12 cellular contexts compared by ENCODE assay signal in genomic region chr22:19568337-19569311, GRCh38. TPM values are rescaled to one million over a fixed set of nuclear protein-coding genes. Genes with fewer than 3 reads are reported as not detected.
A peak's percentile ranks its signal among the peaks of the same experiment; 100 is the strongest.
DNase-seq lines count a peak whose midpoint lies in the region; ATAC-seq, FAIRE-seq and TF ChIP-seq lines count a peak whose summit lies in the region.
"Had no signal": no experiment of that assay in that cellular context is flagged by ENCODE, and none has a peak within 500 bp of the region (broad histone marks: within the 10 kb centered on the region; RNA-seq: fewer than 3 reads in every experiment).

No MANE protein-coding gene starts in this region.

- H3K9me3 Mint-ChIP-seq in endothelial cell (ENCODE audit: unreplicated experiment) = no peaks in the 10 kb centered on the region
- H3K9me3 Mint-ChIP-seq: stimulated activated memory B cell treated with anti-CD40 and anti-IgM and Interleukin-4, amounts not matched to agents 10 μg/mL and 1 μg/mL and 100 μg/mL, for 72 hours had no signal

- peaks cover 7% of the 10 kb centered on the region for H3K27me3 Mint-ChIP-seq in endothelial cell (ENCODE audit: unreplicated experiment)

- H3K4me3 Mint-ChIP-seq in endothelial cell (ENCODE audit: unreplicated experiment) = no peak overlapping the region
- H3K4me3 Mint-ChIP-seq: stimulated activated memory B cell treated with anti-CD40 and anti-IgM and Interleukin-4, amounts not matched to agents 10 μg/mL and 1 μg/mL and 100 μg/mL, for 72 hours had no signal

- H3K36me3 Mint-ChIP-seq in endothelial cell (ENCODE audit: low read depth, unreplicated experiment) = peaks cover 7% of the 10 kb centered on the region
- H3K36me3 Mint-ChIP-seq: stimulated activated memory B cell treated with anti-CD40 and anti-IgM and Interleukin-4, amounts not matched to agents 10 μg/mL and 1 μg/mL and 100 μg/mL, for 72 hours had no signal

- TF ChIP-seq CTCF in endothelial cell (IDR thresholded peaks at IDR 0.05; ENCODE audit: unreplicated experiment) = no peak

- peaks cover 35% of the 10 kb centered on the region for H3K4me1 Mint-ChIP-seq in endothelial cell (ENCODE audit: unreplicated experiment)
- H3K4me1 Mint-ChIP-seq: stimulated activated memory B cell treated with anti-CD40 and anti-IgM and Interleukin-4, amounts not matched to agents 10 μg/mL and 1 μg/mL and 100 μg/mL, for 72 hours had no signal

- no peak for FAIRE-seq in GM19239 (lab: Jason Lieb, UNC)

- ATAC-seq in HG02678 (IDR thresholded peaks at IDR 0.05; ENCODE audit: unreplicated experiment) (no peak), HG03045 (IDR thresholded peaks at IDR 0.05; ENCODE audit: unreplicated experiment) (no peak)
- ATAC-seq: stimulated activated memory B cell treated with anti-CD40 and anti-IgM and Interleukin-4, amounts not matched to agents 10 μg/mL and 1 μg/mL and 100 μg/mL, for 72 hours had no signal

- DNase-seq in Daoy (ENCODE audit: low read depth) = peak; percentile 58
- peak; percentile 59 for DNase-seq in NCI-H2196 (lab: John Stamatoyannopoulos, UW; ENCODE audit: unreplicated experiment)
- no peak for DNase-seq in endothelial cell (ENCODE audit: low spot score)
- DNase-seq in non-pigmented ciliary epithelial cell (ENCODE audit: low read depth) = peak; percentile 56
- no peak for DNase-seq in activated T-cell treated with anti-CD3 and anti-CD28 coated beads, Interleukin-2, amount 50 U/mL, for 1 hour
- DNase-seq in GM19239 (ENCODE audit: insufficient read length, low spot score) = no peak
- DNase-seq: NCI-H526, T-helper 2 cell had no signal

- H3K27ac Mint-ChIP-seq in endothelial cell (ENCODE audit: unreplicated experiment) = peak overlapping the region; percentile 33
- H3K27ac Mint-ChIP-seq: stimulated activated memory B cell treated with anti-CD40 and anti-IgM and Interleukin-4, amounts not matched to agents 10 μg/mL and 1 μg/mL and 100 μg/mL, for 72 hours had no signal

RNA-seq across cellular contexts. Expression of gene CLDN5, which starts 44.4 kb away (rescaled TPM):
- total RNA-seq in Daoy (2014; rRNA removed; shearing (Covaris generic)) = 0.11 TPM in 1 of 2 replicates, not detected in the other
- 108 TPM for total RNA-seq in endothelial cell (ENCODE audit: unreplicated experiment)
- total RNA-seq: smooth muscle cell had no signal

Comparison
In these comparisons a context has a peak if more than half of its experiments do, and no peak if none do; other contexts are left out.
1. DNase-seq: peak in Daoy (single experiment), NCI-H2196 (single experiment) and non-pigmented ciliary epithelial cell (single experiment); none in endothelial cell (single experiment), activated T-cell treated with anti-CD3 and anti-CD28 coated beads, Interleukin-2, amount 50 U/mL, for 1 hour (single experiment) and GM19239 (single experiment).
2. RNA of gene CLDN5, which starts 44.4 kb away (total RNA-seq): 108 TPM in endothelial cell (single experiment); 0.11 TPM in Daoy; every median in the first group is over 10 times any median in the second.